9 cellular contexts compared by ENCODE assay signal in the genomic region with DNA sequence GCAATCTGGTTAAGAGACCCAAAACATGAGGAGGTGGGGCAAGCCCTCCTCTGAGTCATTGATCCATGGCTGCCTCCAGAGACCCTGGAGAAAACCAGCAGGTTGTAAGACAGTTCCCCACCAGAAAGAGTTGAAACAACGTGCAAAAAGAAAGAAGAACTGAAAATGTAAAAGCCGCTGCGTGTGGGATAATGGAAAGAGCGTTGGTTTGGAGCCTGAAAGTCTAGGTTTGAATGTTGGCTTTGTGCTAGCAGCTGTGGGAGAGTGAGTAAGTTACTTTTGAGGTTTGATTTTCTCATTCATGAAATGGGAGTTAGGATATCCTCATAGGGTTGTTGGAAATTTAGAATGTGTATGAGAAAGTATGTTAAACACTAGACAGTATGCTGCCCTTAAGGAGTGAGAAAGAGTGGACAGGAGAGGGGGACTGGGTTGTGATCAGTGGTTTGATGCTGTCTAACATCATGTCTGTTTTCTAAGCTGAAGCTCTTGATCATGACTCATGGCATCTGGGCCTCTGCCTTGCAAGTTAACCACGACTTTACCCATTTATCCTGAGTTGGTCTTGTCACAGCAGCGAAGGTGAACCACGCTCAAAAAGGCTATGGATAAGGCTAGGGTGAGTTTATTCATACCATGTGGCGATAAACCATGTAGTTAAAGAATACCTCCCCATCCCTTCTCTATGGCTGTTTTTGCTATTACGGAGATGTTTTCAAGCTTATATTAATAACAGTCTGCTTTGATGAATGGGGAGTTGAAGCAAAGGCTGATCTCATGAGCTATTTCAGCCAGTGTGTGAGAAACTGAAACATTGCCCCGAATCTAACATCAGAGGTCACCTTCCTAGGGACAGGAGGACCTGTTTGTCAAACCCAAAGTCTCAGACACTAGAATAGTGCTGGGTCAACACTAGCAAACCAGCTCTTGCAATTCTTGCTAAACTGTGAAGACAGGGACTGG. TPM values are rescaled to one million over a fixed set of nuclear protein-coding genes. Genes with fewer than 3 reads are reported as not detected.
DNase-seq lines count a peak whose midpoint lies in the region; ATAC-seq and TF ChIP-seq lines count a peak whose summit lies in the region.
"Had no signal": no experiment of that assay in that cellular context is flagged by ENCODE, and none has a peak within 500 bp of the region (broad histone marks: within the 10 kb centered on the region; RNA-seq: fewer than 3 reads in every experiment).

No MANE protein-coding gene starts in this region.

- peak; percentile 39 for TF ChIP-seq POLR2A in GM19193 (IDR thresholded peaks at IDR 0.05; ENCODE audit: extremely low read depth, insufficient read depth, insufficient read length)
- no peak for TF ChIP-seq POLR2A in prostate gland (IDR thresholded peaks at IDR 0.05)

- H3K4me1 Mint-ChIP-seq in activated T-helper 2 cell treated with anti-CD3 and anti-CD28 coated beads, Interferon-gamma antibody, Interleukin-2, Interleukin-4, amounts not matched to agents 10 μg/mL and 5 μg/mL and 100 μg/mL, durations not matched to agents 14 hours and 24 hours and 36 hours (ENCODE audit: low read depth) = peaks cover 11% of the 10 kb centered on the region
- H3K4me1 Mint-ChIP-seq in natural killer cell = no peaks in the 10 kb centered on the region

- H3K9me3 Mint-ChIP-seq in activated T-helper 2 cell treated with anti-CD3 and anti-CD28 coated beads, Interferon-gamma antibody, Interleukin-2, Interleukin-4, amounts not matched to agents 10 μg/mL and 5 μg/mL and 100 μg/mL, durations not matched to agents 14 hours and 24 hours and 36 hours = no peaks in the 10 kb centered on the region
- no peaks in the 10 kb centered on the region for H3K9me3 Mint-ChIP-seq in natural killer cell

- intact Hi-C loops in activated T-helper 2 cell treated with anti-CD3 and anti-CD28 coated beads, Interferon-gamma antibody, Interleukin-2, Interleukin-4, amounts not matched to agents 10 μg/mL and 5 μg/mL and 100 μg/mL, durations not matched to agents 14 hours and 24 hours and 36 hours (cut with micrococcal nuclease) = no loop called here
- intact Hi-C loops in prostate gland (cut with DNase I) (no loop called here), natural killer cell (cut with micrococcal nuclease) (no loop called here)

- H3K27me3 ChIP-seq in prostate gland (replicated peaks; ENCODE audit: insufficient read depth) = no peaks in the 10 kb centered on the region

- ATAC-seq in HG03103 (IDR thresholded peaks at IDR 0.05; ENCODE audit: low read depth, unreplicated experiment) (peak; percentile 61), natural killer cell (no peak)

- no peak overlapping the region for H3K4me3 ChIP-seq in prostate gland
- H3K4me3 ChIP-seq: skin epidermis had no signal

- H3K27me3 Mint-ChIP-seq in activated T-helper 2 cell treated with anti-CD3 and anti-CD28 coated beads, Interferon-gamma antibody, Interleukin-2, Interleukin-4, amounts not matched to agents 10 μg/mL and 5 μg/mL and 100 μg/mL, durations not matched to agents 14 hours and 24 hours and 36 hours (ENCODE audit: low read depth) = peaks cover 4% of the 10 kb centered on the region
- H3K27me3 Mint-ChIP-seq in natural killer cell (ENCODE audit: low read depth in 2 of 2) = peaks cover 0 to 15% of the 10 kb centered on the region in 2 donors

- H3K4me1 ChIP-seq in prostate gland (replicated peaks) = no peaks in the 10 kb centered on the region

- no peaks in the 10 kb centered on the region for H3K36me3 ChIP-seq in prostate gland

- no peak overlapping the region for H3K4me3 Mint-ChIP-seq in activated T-helper 2 cell treated with anti-CD3 and anti-CD28 coated beads, Interferon-gamma antibody, Interleukin-2, Interleukin-4, amounts not matched to agents 10 μg/mL and 5 μg/mL and 100 μg/mL, durations not matched to agents 14 hours and 24 hours and 36 hours (ENCODE audit: low read depth)
- H3K4me3 Mint-ChIP-seq in natural killer cell = no peak overlapping the region

- DNase-seq in AG20443 (ENCODE audit: low spot score) (peak; percentile 22), prostate gland (ENCODE audit: low spot score) (no peak), DMS153 treated with DMSO at 0.1 percent for 48 hours (lab: John Stamatoyannopoulos, UW; ENCODE audit: unreplicated experiment) (no peak), natural killer cell (no peak)
- DNase-seq in activated T-helper 2 cell treated with anti-CD3 and anti-CD28 coated beads, Interferon-gamma antibody, Interleukin-2, Interleukin-4, amounts not matched to agents 10 μg/mL and 5 μg/mL and 100 μg/mL, durations not matched to agents 14 hours and 24 hours and 36 hours (ENCODE audit: low spot score) = no peak
- DNase-seq in activated CD4-positive, CD25-positive, alpha-beta regulatory T cell treated with anti-CD3 and anti-CD28 coated beads, Interleukin-2, amount 50 U/mL, for 72 hours = no peak

- H3K36me3 Mint-ChIP-seq in activated T-helper 2 cell treated with anti-CD3 and anti-CD28 coated beads, Interferon-gamma antibody, Interleukin-2, Interleukin-4, amounts not matched to agents 10 μg/mL and 5 μg/mL and 100 μg/mL, durations not matched to agents 14 hours and 24 hours and 36 hours (ENCODE audit: low read depth) = no peaks in the 10 kb centered on the region
- H3K36me3 Mint-ChIP-seq in natural killer cell = no peaks in the 10 kb centered on the region

- 88% methylated on average over 10 of the region's 10 CpGs for WGBS in prostate gland

- no peak for TF ChIP-seq CTCF in prostate gland (IDR thresholded peaks at IDR 0.05)
- TF ChIP-seq CTCF in natural killer cell (IDR thresholded peaks at IDR 0.05) = no peak

- no peaks in the 10 kb centered on the region for H3K9me3 ChIP-seq in prostate gland

- no peak overlapping the region for H3K27ac ChIP-seq in prostate gland

- peak overlapping the region; percentile 67 for H3K27ac Mint-ChIP-seq in activated T-helper 2 cell treated with anti-CD3 and anti-CD28 coated beads, Interferon-gamma antibody, Interleukin-2, Interleukin-4, amounts not matched to agents 10 μg/mL and 5 μg/mL and 100 μg/mL, durations not matched to agents 14 hours and 24 hours and 36 hours
- H3K27ac Mint-ChIP-seq in natural killer cell = no peak overlapping the region

RNA-seq across cellular contexts. Expression of a gene that starts 41.3 kb away (rescaled TPM):
- not detected in 2 replicates for total RNA-seq in activated T-helper 2 cell treated with anti-CD3 and anti-CD28 coated beads, Interferon-gamma antibody, Interleukin-2, Interleukin-4, amounts not matched to agents 10 μg/mL and 5 μg/mL and 100 μg/mL, durations not matched to agents 14 hours and 24 hours and 36 hours
- total RNA-seq in prostate gland (1 to 10 TPM; 2.0 to 3.2 TPM), natural killer cell (under 1 TPM in 1 of 3 donors, not detected in 2; 0.54 TPM)
